In genomic region chr4:104591505-104591904, GRCh38 we compare ENCODE assay signal across 13 cellular contexts.
DNase-seq lines count a peak whose midpoint lies in the region; ATAC-seq, FAIRE-seq and TF ChIP-seq lines count a peak whose summit lies in the region.
"Had no signal": no experiment of that assay in that cellular context is flagged by ENCODE, and none has a peak within 500 bp of the region (broad histone marks: within the 10 kb centered on the region; RNA-seq: fewer than 3 reads in every experiment).

No MANE protein-coding gene starts in this region.

- DNase-seq in NCI-H510A treated with DMSO at 0.1 percent for 48 hours (lab: John Stamatoyannopoulos, UW) = peak; percentile 77
- DNase-seq in left ventricle myocardium inferior = peak; percentile 28
- DNase-seq in progenitor cell of endocrine pancreas (ENCODE audit: low spot score, unreplicated experiment) = no peak
- DNase-seq in urothelium cell line (ENCODE audit: low spot score) = no peak
- no peak for DNase-seq in HCEC 1CT
- DNase-seq in GM19240 (ENCODE audit: insufficient read length, low spot score) = no peak
- DNase-seq: CD8-positive, alpha-beta memory T cell; foreskin fibroblast had no signal

- H3K9me3 Mint-ChIP-seq in progenitor cell of endocrine pancreas (ENCODE audit: low read depth) = no peaks in the 10 kb centered on the region

- H3K9ac ChIP-seq in HUES6 (ENCODE audit: low read length) = no peak overlapping the region

- peaks cover 44% of the 10 kb centered on the region for H3K4me1 Mint-ChIP-seq in progenitor cell of endocrine pancreas (ENCODE audit: low read depth)

- no peak overlapping the region for H3K4me3 Mint-ChIP-seq in progenitor cell of endocrine pancreas (ENCODE audit: low read depth)

- H3K27me3 ChIP-seq in HUES6 (ENCODE audit: control insufficient read depth, insufficient read depth, low read length) (no peaks in the 10 kb centered on the region), left ventricle myocardium inferior (ENCODE audit: low read depth) (no peaks in the 10 kb centered on the region)
- H3K27me3 ChIP-seq: breast epithelium, ovary had no signal

- H3K9me3 ChIP-seq in HUES6 (ENCODE audit: control insufficient read depth, insufficient read depth, low read depth, low read length) = no peaks in the 10 kb centered on the region
- H3K9me3 ChIP-seq in left ventricle myocardium inferior (replicated peaks) = no peaks in the 10 kb centered on the region
- H3K9me3 ChIP-seq: breast epithelium, ovary had no signal

- H3K36me3 ChIP-seq in HUES6 (ENCODE audit: control insufficient read depth, insufficient read depth, low read length) = no peaks in the 10 kb centered on the region
- H3K36me3 ChIP-seq in left ventricle myocardium inferior = no peaks in the 10 kb centered on the region
- H3K36me3 ChIP-seq: breast epithelium, ovary had no signal

- no peak for FAIRE-seq in urothelium cell line (lab: Jason Lieb, UNC)
- FAIRE-seq: K562 had no signal

- ATAC-seq in GM18870 (IDR thresholded peaks at IDR 0.05; ENCODE audit: unreplicated experiment) = no peak
- ATAC-seq: K562 had no signal

- no peak for TF ChIP-seq CTCF in left ventricle myocardium inferior (IDR thresholded peaks at IDR 0.05; ENCODE audit: borderline replicate concordance)
- TF ChIP-seq CTCF in progenitor cell of endocrine pancreas (IDR thresholded peaks at IDR 0.05; ENCODE audit: unreplicated experiment) = no peak

- H3K27ac Mint-ChIP-seq in progenitor cell of endocrine pancreas = peak overlapping the region; percentile 93

- H3K4me1 ChIP-seq in HUES6 (ENCODE audit: control insufficient read depth, insufficient read depth, low read length) = peaks cover 25% of the 10 kb centered on the region
- H3K4me1 ChIP-seq in left ventricle myocardium inferior = peaks cover 28% of the 10 kb centered on the region
- H3K4me1 ChIP-seq: breast epithelium had no signal

- H3K27ac ChIP-seq in HUES6 (ENCODE audit: low read depth, low read length) = peak overlapping the region; percentile 70
- H3K27ac ChIP-seq in left ventricle myocardium inferior (replicated peaks) = no peak overlapping the region
- H3K27ac ChIP-seq: breast epithelium, ovary had no signal

- intact Hi-C loops in left ventricle myocardium inferior (cut with micrococcal nuclease) = no loop called here

- H3K27me3 Mint-ChIP-seq in progenitor cell of endocrine pancreas = no peaks in the 10 kb centered on the region
- H3K27me3 Mint-ChIP-seq: CD8-positive, alpha-beta memory T cell had no signal

- H3K36me3 Mint-ChIP-seq in progenitor cell of endocrine pancreas (ENCODE audit: insufficient read depth) = no peaks in the 10 kb centered on the region
- H3K36me3 Mint-ChIP-seq: CD8-positive, alpha-beta memory T cell had no signal

- H3K4me3 ChIP-seq in HUES6 (ENCODE audit: low read depth, low read length) = peak overlapping the region; percentile 9
- no peak overlapping the region for H3K4me3 ChIP-seq in left ventricle myocardium inferior
- H3K4me3 ChIP-seq: breast epithelium, K562, ovary had no signal

Comparison
In these comparisons a context has a peak if more than half of its experiments do, and no peak if none do; other contexts are left out.
1. DNase-seq: peak in NCI-H510A treated with DMSO at 0.1 percent for 48 hours (single experiment) and left ventricle myocardium inferior (single experiment); none in progenitor cell of endocrine pancreas (single experiment), urothelium cell line (single experiment), HCEC 1CT (single experiment) and GM19240 (single experiment).